8 cellular contexts compared by ENCODE assay signal in genomic region chr12:49838973-49839633, GRCh38. TPM values are rescaled to one million over a fixed set of nuclear protein-coding genes. Genes with fewer than 3 reads are reported as not detected.
DNase-seq lines count a peak whose midpoint lies in the region; ATAC-seq and TF ChIP-seq lines count a peak whose summit lies in the region.

No MANE protein-coding gene starts in this region.

- H2AFZ ChIP-seq in OCI-LY1 (ENCODE audit: low read length) (no peak overlapping the region), mammary epithelial cell (ENCODE audit: low read depth, low read length) (no peak overlapping the region)

- H3K4me3 ChIP-seq in OCI-LY1 (ENCODE audit: low read depth, low read length, poor library complexity, severe bottlenecking) (no peak overlapping the region), mammary epithelial cell (replicated peaks in 1 of 3; ENCODE audit: insufficient read depth in 1 of 3, low read depth in 2 of 3, low read length in 3 of 3) (no peak overlapping the region)

- peaks cover 15% of the 10 kb centered on the region for H3K4me1 ChIP-seq in OCI-LY1 (ENCODE audit: insufficient read depth, low read length, severe bottlenecking)
- peaks cover 17% of the 10 kb centered on the region for H3K4me1 ChIP-seq in mammary epithelial cell (ENCODE audit: insufficient read depth, low read length)

- H3K27ac ChIP-seq in OCI-LY1 (ENCODE audit: low read depth, low read length, poor library complexity, severe bottlenecking) (no peak overlapping the region), mammary epithelial cell (ENCODE audit: insufficient read depth, low read depth, low read length) (no peak overlapping the region)

- H3K4me2 ChIP-seq in OCI-LY1 (ENCODE audit: low read length): no peak overlapping the region
- no peak overlapping the region for H3K4me2 ChIP-seq in mammary epithelial cell (ENCODE audit: insufficient read depth, low read depth, low read length)

- no peaks in the 10 kb centered on the region for H3K9me2 ChIP-seq in OCI-LY1 (ENCODE audit: low read depth, low read length)

- WGBS in mammary epithelial cell (ENCODE audit: low coverage, missing lambda C conversion rate): 66% methylated on average over 3 of the region's 3 CpGs

- dilution Hi-C loops in mammary epithelial cell (cut with HindIII; ENCODE audit: low sequenced_read_pairs): loop anchor here (5.0 kb wide), 1 partner anchor 62 kb away; no protein-coding TSS in a partner anchor

- H3F3A ChIP-seq in OCI-LY1 (ENCODE audit: insufficient read depth, low read length): peaks cover 5% of the 10 kb centered on the region; the same call in 1 of the 2 replicates

- no peak for ATAC-seq in HG03280 (IDR thresholded peaks at IDR 0.05; ENCODE audit: unreplicated experiment)

- in situ Hi-C loops in Caki2 (cut with HindIII; ENCODE audit: low pct_unique_long_range_greater_than_20kb, low sequenced_read_pairs): no loop called here
- in situ Hi-C loops in GM13977 (cut with MboI; ENCODE audit: low pct_unique_long_range_greater_than_20kb, low sequenced_read_pairs, unreplicated experiment): no loop called here
- in situ Hi-C loops in mammary epithelial cell (cut with MboI; ENCODE audit: low sequenced_read_pairs in 2 of 2): loop anchor here (5.0 kb wide), 2 partner anchors 57 to 62 kb away; no protein-coding TSS in a partner anchor

- peak; percentile 43 for DNase-seq in Caki2 (ENCODE audit: low read depth)
- peak; percentile 55 for DNase-seq in GM13977 (ENCODE audit: low spot score)
- DNase-seq in mammary epithelial cell: peak; percentile 40
- peak; percentile 27 for DNase-seq in midbrain (lab: John Stamatoyannopoulos, UW)
- no peak for DNase-seq in GM19240 (ENCODE audit: insufficient read length, low spot score)
- DNase-seq in effector CD4-positive, alpha-beta T cell: no peak

- H3K9ac ChIP-seq in OCI-LY1 (ENCODE audit: low read length) (no peak overlapping the region), mammary epithelial cell (ENCODE audit: insufficient read depth, low read length) (no peak overlapping the region)

- H3K27me3 ChIP-seq in OCI-LY1 (ENCODE audit: insufficient read depth, low read length): no peaks in the 10 kb centered on the region
- no peaks in the 10 kb centered on the region for H3K27me3 ChIP-seq in mammary epithelial cell (ENCODE audit: insufficient read depth, low read length)

- H3K36me3 ChIP-seq in OCI-LY1 (ENCODE audit: insufficient read depth, low read length) (no peaks in the 10 kb centered on the region), mammary epithelial cell (ENCODE audit: insufficient read depth, low read length) (peaks cover 3% of the 10 kb centered on the region)

- H3K9me3 ChIP-seq in OCI-LY1 (ENCODE audit: low read length) (no peaks in the 10 kb centered on the region), mammary epithelial cell (replicated peaks; ENCODE audit: insufficient read depth, low read length) (no peaks in the 10 kb centered on the region)

- TF ChIP-seq CTCF in GM13977 (IDR thresholded peaks at IDR 0.05; ENCODE audit: extremely low read depth, insufficient read depth, missing control alignments): peak; percentile 72
- peak; percentile 84 for TF ChIP-seq CTCF in OCI-LY1 (IDR thresholded peaks at IDR 0.05; ENCODE audit: low read length)
- TF ChIP-seq CTCF in mammary epithelial cell (conservative IDR thresholded peaks at IDR 0.05 in 1 of 2, IDR thresholded peaks at IDR 0.05 in 1 of 2; ENCODE audit: extremely low read depth in 1 of 2, insufficient read depth in 1 of 2, low read depth in 1 of 2, low read length in 2 of 2): peak; percentile 76 to 96

- no TSS peak for BruUV-seq in mammary epithelial cell (replicated peaks; lab: Mats Ljungman, UMichigan)

- CTCF ChIA-PET in mammary epithelial cell (lab: Charles Lee; ENCODE audit: low non-redundant PET): interaction anchor here (0.6 to 0.7 kb wide), 3 partner anchors 12 to 481 kb away, joined by 3 to 5 read pairs (median 5); no protein-coding TSS in a partner anchor

- intact Hi-C loops in mammary epithelial cell (cut with micrococcal nuclease): loop anchor here (1.0 to 2.0 kb wide), 3 partner anchors 63 to 202 kb away; no protein-coding TSS in a partner anchor

- H4K20me1 ChIP-seq in OCI-LY1 (ENCODE audit: insufficient read depth, low read length) (no peaks in the 10 kb centered on the region), mammary epithelial cell (ENCODE audit: insufficient read depth, low read length) (no peaks in the 10 kb centered on the region)

- H3K79me2 ChIP-seq in OCI-LY1 (ENCODE audit: insufficient read depth, low read length) (no peaks in the 10 kb centered on the region), mammary epithelial cell (ENCODE audit: insufficient read depth, low read length) (peaks cover 15% of the 10 kb centered on the region)

RNA-seq across cellular contexts. Expression of gene BCDIN3D, which starts 3.8 kb away (rescaled TPM):
- total RNA-seq in Caki2 (2014; rRNA removed; shearing (Covaris generic); ENCODE audit: low replicate concordance): 3.2 and 3.4 TPM in 2 replicates
- 1 to 10 TPM; 3.3 to 3.8 TPM for total RNA-seq in mammary epithelial cell
- 2.5 TPM for polyA plus RNA-seq in mammary epithelial cell
- 3.3 TPM for polyA minus RNA-seq in mammary epithelial cell

RNA-seq across cellular contexts. Expression of gene NCKAP5L, which starts 10.9 kb away (rescaled TPM):
- total RNA-seq in Caki2 (2014; rRNA removed; shearing (Covaris generic); ENCODE audit: low replicate concordance): 5.8 and 7.5 TPM in 2 replicates
- total RNA-seq in mammary epithelial cell: 10 to 100 TPM; 24.1 to 27.2 TPM
- 6.4 TPM for polyA plus RNA-seq in mammary epithelial cell
- polyA minus RNA-seq in mammary epithelial cell: 13.5 TPM

Comparison
In these comparisons a context has a peak if more than half of its experiments do, and no peak if none do; other contexts are left out.
1. DNase-seq: peak in Caki2 (single experiment), GM13977 (single experiment), mammary epithelial cell (single experiment) and midbrain (single experiment); none in GM19240 (single experiment) and effector CD4-positive, alpha-beta T cell (single experiment).
2. in situ Hi-C loops: an anchor here in mammary epithelial cell (5.0 kb wide); none called in Caki2 and GM13977.
3. Peak in every context shown above with its lines, with median percentiles within 50 percentile points of each other: CTCF ChIP-seq.